In the genomic region with DNA sequence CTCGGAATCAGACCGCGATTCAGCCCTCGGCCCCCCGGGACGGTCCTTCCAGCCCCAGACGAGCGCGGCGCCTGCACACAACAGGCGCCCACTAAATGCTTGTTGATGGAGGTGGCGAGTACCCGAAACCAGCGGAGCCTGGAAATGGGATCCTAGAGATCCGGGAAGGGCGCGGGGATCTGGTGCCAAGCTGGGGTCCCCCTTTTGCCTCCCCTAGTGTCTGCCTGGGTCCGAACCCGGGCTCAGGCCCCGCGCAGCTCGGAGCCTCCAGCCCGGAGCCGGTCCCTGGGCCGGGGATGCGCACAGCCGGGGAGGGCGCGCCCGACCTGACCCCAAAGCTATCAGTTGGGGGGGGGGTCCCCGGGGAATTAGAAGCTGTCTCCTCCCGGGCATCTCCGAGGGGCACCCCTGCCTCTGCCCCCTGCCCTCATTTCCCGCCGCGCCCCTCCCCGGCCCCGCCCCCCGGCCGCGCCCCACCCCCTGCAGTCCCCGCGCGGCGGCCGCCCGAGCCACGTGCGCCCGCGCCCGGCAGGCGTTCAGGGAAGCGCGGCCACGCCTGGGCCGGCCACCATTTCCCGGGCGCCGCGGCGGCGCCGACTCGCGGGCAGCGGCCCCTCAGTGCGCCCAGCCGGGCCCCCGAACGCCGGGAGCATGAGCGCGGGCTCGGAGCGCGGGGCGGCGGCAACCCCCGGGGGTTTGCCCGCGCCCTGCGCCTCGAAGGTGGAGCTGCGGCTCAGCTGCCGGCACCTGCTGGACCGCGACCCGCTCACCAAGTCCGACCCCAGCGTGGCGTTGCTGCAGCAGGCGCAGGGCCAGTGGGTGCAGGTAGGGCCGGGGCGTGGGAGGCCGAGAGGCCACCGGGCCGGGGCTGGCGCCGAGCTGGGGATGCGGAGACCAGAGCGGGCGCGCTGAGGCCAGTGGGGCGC, we compare ENCODE assay signal across 8 cellular contexts. TPM values are rescaled to one million over a fixed set of nuclear protein-coding genes. Genes with fewer than 3 reads are reported as not detected.
DNase-seq lines count a peak whose midpoint lies in the region; ATAC-seq and TF ChIP-seq lines count a peak whose summit lies in the region.

TSS of gene CPNE7 (plus strand) at position 512 of the 926 bp plus-strand sequence. CDS start at position 652, 140 bp downstream.

- no TSS peak for BruUV-seq in OCI-LY7 (replicated peaks; lab: Mats Ljungman, UMichigan)

- no peak within 1 kb of the TSS for H3K27ac ChIP-seq in OCI-LY7 (ENCODE audit: low read depth, low read length, poor library complexity, severe bottlenecking)

- H3K79me2 ChIP-seq in OCI-LY7 (ENCODE audit: insufficient read depth, low read depth, low read length): no peaks in the 10 kb centered on the region

- no peaks in the 10 kb centered on the region for H4K20me1 ChIP-seq in OCI-LY7 (ENCODE audit: insufficient read depth, low read length)

- ATAC-seq in sciatic nerve (peak; percentile 25), HG03196 (IDR thresholded peaks at IDR 0.05; ENCODE audit: unreplicated experiment) (no peak)

- H3K4me2 ChIP-seq in OCI-LY7 (ENCODE audit: low read length): peak within 1 kb of the TSS; percentile 40

- peaks cover 23% of the 10 kb centered on the region for H3K4me1 ChIP-seq in OCI-LY7 (ENCODE audit: insufficient read depth, low read length, poor library complexity, severe bottlenecking)

- no peaks in the 10 kb centered on the region for H3K9me2 ChIP-seq in OCI-LY7 (ENCODE audit: insufficient read depth, low read length)

- intact Hi-C loops in OCI-LY7 (cut with micrococcal nuclease; ENCODE audit: unreplicated experiment) (no loop called here), sciatic nerve (cut with DNase I) (no loop called here)

- POLR2A ChIA-PET in OCI-LY7 (lab: Charles Lee): no interaction called here

- H2AFZ ChIP-seq in OCI-LY7 (ENCODE audit: low read length): no peak within 1 kb of the TSS

- peak within 1 kb of the TSS; percentile 42 for H3K4me3 ChIP-seq in OCI-LY7 (ENCODE audit: low read depth, low read length, poor library complexity, severe bottlenecking)
- peak within 1 kb of the TSS; percentile 72 for H3K4me3 ChIP-seq in epithelial cell of proximal tubule (ENCODE audit: low read depth, low read length)

- CTCF ChIA-PET in OCI-LY7 (lab: Charles Lee; ENCODE audit: unreplicated experiment): interaction anchor here (0.6 kb wide), 1 partner anchor 9 kb away, joined by 3 read pairs; no protein-coding TSS in a partner anchor

- H3K36me3 ChIP-seq in OCI-LY7 (ENCODE audit: insufficient read depth, low read length): no peaks in the 10 kb centered on the region

- TF ChIP-seq CTCF in OCI-LY7 (conservative IDR thresholded peaks at IDR 0.05; ENCODE audit: low read length) (no peak), epithelial cell of proximal tubule (conservative IDR thresholded peaks at IDR 0.05; ENCODE audit: low read depth, low read length) (no peak)

- no peaks in the 10 kb centered on the region for H3K9me3 ChIP-seq in OCI-LY7 (ENCODE audit: low read length)

- peak; percentile 27 to 28 for DNase-seq in activated CD4-positive, alpha-beta T cell treated with anti-CD3 and anti-CD28 coated beads, Interleukin-2, amount 50 U/mL, for 48 hours
- no peak for DNase-seq in activated CD4-positive, alpha-beta T cell treated with anti-CD3 and anti-CD28 coated beads for 48 hours
- DNase-seq in OCI-LY7 (ENCODE audit: low spot score) (no peak), epithelial cell of proximal tubule (ENCODE audit: low read depth) (no peak), sciatic nerve (ENCODE audit: low spot score) (no peak), DMS114 treated with DMSO at 0.1 percent for 48 hours (lab: John Stamatoyannopoulos, UW; ENCODE audit: unreplicated experiment) (no peak)
- no peak for DNase-seq in effector CD8-positive, alpha-beta T cell (lab: John Stamatoyannopoulos, UW)

RNA-seq across cellular contexts. Expression of gene CPNE7, which starts in this region (rescaled TPM):
- total RNA-seq in OCI-LY7 (2014; rRNA removed; shearing (Covaris generic)): 0.33 TPM in 1 of 2 replicates, not detected in the other
- total RNA-seq in OCI-LY7 (2022) (0.83 TPM in 1 of 2 replicates, not detected in the other), epithelial cell of proximal tubule (16.6 and 20.2 TPM in 2 replicates), sciatic nerve (not detected)

Comparison
In these comparisons a context has a peak if more than half of its experiments do, and no peak if none do; other contexts are left out.
1. DNase-seq: peak in activated CD4-positive, alpha-beta T cell treated with anti-CD3 and anti-CD28 coated beads, Interleukin-2, amount 50 U/mL, for 48 hours (2 of 2); none in activated CD4-positive, alpha-beta T cell treated with anti-CD3 and anti-CD28 coated beads for 48 hours (single experiment), OCI-LY7 (single experiment), epithelial cell of proximal tubule (single experiment), sciatic nerve (single experiment), effector CD8-positive, alpha-beta T cell (single experiment) and DMS114 treated with DMSO at 0.1 percent for 48 hours (single experiment).
2. Peak in ATAC-seq in sciatic nerve; RNA of the gene not detected or under 1 TPM.